ENCODE assay signal across 11 cellular contexts in genomic region chr1:53061123-53061858, GRCh38. TPM values are rescaled to one million over a fixed set of nuclear protein-coding genes. Genes with fewer than 3 reads are reported as not detected.
DNase-seq lines count a peak whose midpoint lies in the region; ATAC-seq and TF ChIP-seq lines count a peak whose summit lies in the region.
"Had no signal": no experiment of that assay in that cellular context is flagged by ENCODE, and none has a peak within 500 bp of the region (broad histone marks: within the 10 kb centered on the region; RNA-seq: fewer than 3 reads in every experiment).

No MANE protein-coding gene starts in this region.

- H2AFZ ChIP-seq in neuronal stem cell (ENCODE audit: low read length): peak overlapping the region; percentile 94

- POLR2A ChIA-PET in AG04449 (lab: Yijun Ruan, JAX): interaction anchor here (0.7 to 1.6 kb wide), 3 partner anchors 17 to 135 kb away, joined by 3 read pairs; no protein-coding TSS in a partner anchor

- no peak overlapping the region for H3K9ac ChIP-seq in SK-N-MC (ENCODE audit: insufficient read length)
- H3K9ac ChIP-seq in neuronal stem cell (ENCODE audit: low read depth, low read length, poor library complexity): no peak overlapping the region

- CTCF ChIA-PET in AG04449 (lab: Yijun Ruan, JAX): interaction anchor here (0.6 to 2.2 kb wide), 5 partner anchors 11 to 129 kb away, joined by 3 to 9 read pairs (median 4); no protein-coding TSS in a partner anchor

- H2BK15ac ChIP-seq in neuronal stem cell (ENCODE audit: low read length): peak overlapping the region; percentile 23

- no peak overlapping the region for H2AK5ac ChIP-seq in neuronal stem cell (ENCODE audit: low read depth, low read length)

- H3K9me3 ChIP-seq in SK-N-MC (ENCODE audit: low read depth, low read length) (no peaks in the 10 kb centered on the region), neuronal stem cell (replicated peaks in 1 of 2; ENCODE audit: control insufficient read depth in 2 of 2, insufficient read depth in 1 of 2, low read depth in 1 of 2, low read length in 2 of 2) (no peaks in the 10 kb centered on the region)
- H3K9me3 ChIP-seq: Caco-2, neutrophil had no signal

- intact Hi-C loops in Right ventricle myocardium superior (cut with DNase I): no loop called here

- no CpG with 5 or more reads among the region's 19 CpGs for WGBS in neuronal stem cell (ENCODE audit: extremely low coverage in 2 of 2, insufficient read length in 2 of 2, insufficient replicate concordance in 1 of 2), 2 donors

- peak; percentile 64 for ATAC-seq in Right ventricle myocardium superior (ENCODE audit: poor library complexity)
- ATAC-seq in HG03342 (IDR thresholded peaks at IDR 0.05; ENCODE audit: unreplicated experiment): no peak
- ATAC-seq in HG03520 (IDR thresholded peaks at IDR 0.05; ENCODE audit: unreplicated experiment): no peak

- no peaks in the 10 kb centered on the region for H3K36me3 ChIP-seq in SK-N-MC (ENCODE audit: insufficient read depth, low read length)
- no peaks in the 10 kb centered on the region for H3K36me3 ChIP-seq in neuronal stem cell (replicated peaks in 1 of 2; ENCODE audit: control insufficient read depth in 2 of 2, insufficient read depth in 2 of 2, low read length in 2 of 2)
- H3K36me3 ChIP-seq: neutrophil had no signal

- no peak overlapping the region for H4K8ac ChIP-seq in neuronal stem cell (ENCODE audit: low read depth, low read length)

- H3K14ac ChIP-seq in neuronal stem cell (ENCODE audit: low read length): no peak overlapping the region

- H3K23ac ChIP-seq in neuronal stem cell (ENCODE audit: low read depth, low read length, poor library complexity): peak overlapping the region; percentile 56

- no peak overlapping the region for H2BK120ac ChIP-seq in neuronal stem cell (ENCODE audit: low read depth, low read length)

- H3K4me1 ChIP-seq in neuronal stem cell (ENCODE audit: control insufficient read depth in 2 of 2, insufficient read depth in 1 of 2, low read depth in 1 of 2, low read length in 2 of 2): peaks cover 4 to 7% of the 10 kb centered on the region in 2 donors
- H3K4me1 ChIP-seq: Caco-2 had no signal

- H4K91ac ChIP-seq in neuronal stem cell (ENCODE audit: low read depth, low read length, poor library complexity): no peak overlapping the region

- no peak overlapping the region for H2BK5ac ChIP-seq in neuronal stem cell (ENCODE audit: low read length)

- peak overlapping the region; percentile 84 for H3K4me2 ChIP-seq in neuronal stem cell (ENCODE audit: insufficient read depth, low read length, poor library complexity, severe bottlenecking)

- no peak overlapping the region for H3K18ac ChIP-seq in neuronal stem cell (ENCODE audit: low read length)

- no peak for TF ChIP-seq CTCF in AG04449 (IDR thresholded peaks at IDR 0.05; ENCODE audit: insufficient read depth, low read length, missing control alignments)

- H3K4ac ChIP-seq in neuronal stem cell (ENCODE audit: low read length): no peak overlapping the region

- H3K4me3 ChIP-seq in AG04449 (ENCODE audit: low read depth, low read length) (peak overlapping the region; percentile 65), SK-N-MC (peak overlapping the region; percentile 75), neuronal stem cell (ENCODE audit: low read length in 2 of 2) (peak overlapping the region; percentile 33 to 46)

- peaks cover 10 to 72% (median 47%) of the 10 kb centered on the region in 3 experiments for H3K27me3 ChIP-seq in neuronal stem cell (ENCODE audit: control insufficient read depth in 3 of 3, insufficient read depth in 3 of 3, low read depth in 1 of 3, low read length in 3 of 3)

- no peak overlapping the region for H2BK12ac ChIP-seq in neuronal stem cell (ENCODE audit: low read length)

- DNase-seq in AG04449 (ENCODE audit: low read depth, low spot score) (no peak), SK-N-MC (ENCODE audit: low read depth, low spot score) (no peak), Right ventricle myocardium superior (peak; percentile 87), neuronal stem cell (ENCODE audit: low spot score) (no peak), epidermal melanocyte (ENCODE audit: insufficient read length, low spot score) (no peak), DMS 273 (lab: John Stamatoyannopoulos, UW; ENCODE audit: unreplicated experiment) (no peak)
- DNase-seq: Caco-2, SHP77 had no signal

- H3K27ac ChIP-seq in SK-N-MC: no peak overlapping the region
- H3K27ac ChIP-seq in neuronal stem cell (replicated peaks; ENCODE audit: low read length): no peak overlapping the region
- H3K27ac ChIP-seq: neutrophil had no signal

- H3K79me1 ChIP-seq in neuronal stem cell (ENCODE audit: low read depth, low read length): no peaks in the 10 kb centered on the region

RNA-seq across cellular contexts. Expression of gene PODN, which starts 0.7 kb away (rescaled TPM):
- total RNA-seq in Right ventricle myocardium superior: 30.1 TPM
- 0.20 TPM for polyA plus RNA-seq in neuronal stem cell (2013, experiment 1 of 2)
- 0.19 TPM for polyA plus RNA-seq in neuronal stem cell (2013, experiment 2 of 2)
- total RNA-seq: Caco-2 had no signal
